Comparison of ENCODE assay signal across 8 cellular contexts in genomic region chr12:25957898-25958253, GRCh38. TPM values are rescaled to one million over a fixed set of nuclear protein-coding genes. Genes with fewer than 3 reads are reported as not detected.
DNase-seq lines count a peak whose midpoint lies in the region; ATAC-seq and TF ChIP-seq lines count a peak whose summit lies in the region.

No MANE protein-coding gene starts in this region.

- H3K4me3 Mint-ChIP-seq in naive thymus-derived CD8-positive, alpha-beta T cell = peak overlapping the region; percentile 37 to 73 (median 64)

- no peaks in the 10 kb centered on the region for H3K36me3 ChIP-seq in SJCRH30

- POLR2A ChIA-PET in naive thymus-derived CD8-positive, alpha-beta T cell (lab: Charles Lee) = no interaction called here

- ATAC-seq in naive thymus-derived CD8-positive, alpha-beta T cell = no peak
- ATAC-seq in GM21529 (IDR thresholded peaks at IDR 0.05; ENCODE audit: unreplicated experiment) = no peak

- H3K27me3 ChIP-seq in SJCRH30 = no peaks in the 10 kb centered on the region

- H3K9me3 Mint-ChIP-seq in naive thymus-derived CD8-positive, alpha-beta T cell = peaks cover 0 to 3% (median 0%) of the 10 kb centered on the region in 9 donors

- DNase-seq in stimulated activated CD4-positive, alpha-beta T cell treated with anti-CD3 and anti-CD28 coated beads, Interleukin-1b, Interleukin-23, amount 100 ng/mL, for 48 hours = peak; percentile 2
- DNase-seq in stimulated activated CD4-positive, alpha-beta T cell treated with anti-CD3 and anti-CD28 coated beads, Interleukin-12 subunit alpha, Interleukin-12 subunit beta, amount 100 ng/mL, for 4 hours = no peak
- DNase-seq in SJCRH30 = peak in 1 of 2 experiments; percentile 6
- peak; percentile 66 for DNase-seq in epithelial cell of esophagus (ENCODE audit: low read depth)
- DNase-seq in naive thymus-derived CD8-positive, alpha-beta T cell = no peak
- no peak for DNase-seq in medulla oblongata (ENCODE audit: extremely low spot score)
- DNase-seq in T1000 (lab: John Stamatoyannopoulos, UW) = no peak

- H3K4me3 ChIP-seq in SJCRH30 (peak overlapping the region; percentile 100), epithelial cell of esophagus (ENCODE audit: low read length) (peak overlapping the region; percentile 45)

- no peak for TF ChIP-seq CTCF in epithelial cell of esophagus (IDR thresholded peaks at IDR 0.05; ENCODE audit: insufficient read depth, low read depth, low read length, missing control alignments)

- H3K27me3 Mint-ChIP-seq in naive thymus-derived CD8-positive, alpha-beta T cell = peaks cover 30 to 67% (median 47%) of the 10 kb centered on the region in 5 donors

- H3K4me1 Mint-ChIP-seq in naive thymus-derived CD8-positive, alpha-beta T cell = peaks cover 2 to 23% (median 16%) of the 10 kb centered on the region in 4 donors

- H3K27ac ChIP-seq in SJCRH30 = peak overlapping the region; percentile 77

- no peaks in the 10 kb centered on the region for H3K36me3 Mint-ChIP-seq in naive thymus-derived CD8-positive, alpha-beta T cell

- H3K4me1 ChIP-seq in SJCRH30 = no peaks in the 10 kb centered on the region

- peak overlapping the region in 2 of 10 donors; percentile 27 to 76 for H3K27ac Mint-ChIP-seq in naive thymus-derived CD8-positive, alpha-beta T cell

- H3K9me3 ChIP-seq in SJCRH30 (replicated peaks) = no peaks in the 10 kb centered on the region

RNA-seq across cellular contexts. Expression of gene RASSF8, which starts 0.6 kb away (rescaled TPM):
- 22.4 and 24.5 TPM in 2 replicates for total RNA-seq in SJCRH30 (2014; rRNA removed; shearing (Covaris generic))
- total RNA-seq in naive thymus-derived CD8-positive, alpha-beta T cell = not detected
- polyA plus RNA-seq in naive thymus-derived CD8-positive, alpha-beta T cell = not detected

Comparison
In these comparisons a context has a peak if more than half of its experiments do, and no peak if none do; other contexts are left out.
1. DNase-seq: peak in stimulated activated CD4-positive, alpha-beta T cell treated with anti-CD3 and anti-CD28 coated beads, Interleukin-1b, Interleukin-23, amount 100 ng/mL, for 48 hours (single experiment) and epithelial cell of esophagus (single experiment); none in stimulated activated CD4-positive, alpha-beta T cell treated with anti-CD3 and anti-CD28 coated beads, Interleukin-12 subunit alpha, Interleukin-12 subunit beta, amount 100 ng/mL, for 4 hours (single experiment), naive thymus-derived CD8-positive, alpha-beta T cell (0 of 10), medulla oblongata (single experiment) and T1000 (single experiment).
2. RNA of gene RASSF8, which starts 0.6 kb away (total RNA-seq): 22.4 to 24.5 TPM in SJCRH30; not detected in naive thymus-derived CD8-positive, alpha-beta T cell; every median in the first group is over 10 times any median in the second.